1 cellular context compared by ENCODE assay signal in genomic region chr15:67090297-67091072, GRCh38.
TF ChIP-seq lines count a peak whose summit lies in the region.

No MANE protein-coding gene starts in this region.

TF ChIP-seq in WTC11, 78 proteins besides CTCF, POLR2A, EP300 and RAD21 (continued from another document):
- TF ChIP-seq ARID4B (CRISPR knock-in tag; IDR thresholded peaks at IDR 0.05; ENCODE audit: borderline replicate concordance) (no peak), STAT6 (CRISPR knock-in tag; conservative IDR thresholded peaks at IDR 0.05; ENCODE audit: low read depth) (no peak), ZNF396 (CRISPR knock-in tag; IDR thresholded peaks at IDR 0.05; ENCODE audit: borderline replicate concordance) (no peak), FOXP1 (CRISPR knock-in tag; IDR thresholded peaks at IDR 0.05; ENCODE audit: borderline replicate concordance) (no peak), ZNF671 (CRISPR knock-in tag; IDR thresholded peaks at IDR 0.05) (no peak)
